Comparison of ENCODE assay signal across 11 cellular contexts in genomic region chr4:80507507-80507906, GRCh38.
A peak's percentile ranks its signal among the peaks of the same experiment; 100 is the strongest.
DNase-seq lines count a peak whose midpoint lies in the region; ATAC-seq and TF ChIP-seq lines count a peak whose summit lies in the region.
"Had no signal": no experiment of that assay in that cellular context is flagged by ENCODE, and none has a peak within 500 bp of the region (broad histone marks: within the 10 kb centered on the region; RNA-seq: fewer than 3 reads in every experiment).

No MANE protein-coding gene starts in this region.

- H3K9me3 Mint-ChIP-seq in naive thymus-derived CD4-positive, alpha-beta T cell: peaks cover 0 to 6% (median 2%) of the 10 kb centered on the region in 11 donors
- no peaks in the 10 kb centered on the region for H3K9me3 Mint-ChIP-seq in progenitor cell of endocrine pancreas (ENCODE audit: low read depth)
- H3K9me3 Mint-ChIP-seq: T-helper 1 cell treated with Interleukin-12 subunit alpha and Interleukin-12 subunit beta and Interleukin-4 antibody, amounts not matched to agents 30 μg/mL and 1 μg/mL, for 36 hours had no signal

- peak; percentile 80 for ATAC-seq in GM19023 (IDR thresholded peaks at IDR 0.05; ENCODE audit: unreplicated experiment)
- ATAC-seq in GM21737 (IDR thresholded peaks at IDR 0.05; ENCODE audit: unreplicated experiment): peak; percentile 88
- ATAC-seq in HG03354 (IDR thresholded peaks at IDR 0.05; ENCODE audit: poor library complexity, severe bottlenecking, unreplicated experiment): peak; percentile 96
- no peak for ATAC-seq in naive thymus-derived CD4-positive, alpha-beta T cell
- ATAC-seq in left lobe of liver: no peak

- H3K4me1 ChIP-seq in naive thymus-derived CD4-positive, alpha-beta T cell (ENCODE audit: control insufficient read depth in 2 of 2, insufficient read depth in 2 of 2, low read length in 2 of 2): peaks cover 0 to 15% of the 10 kb centered on the region in 2 donors
- H3K4me1 ChIP-seq in left ventricle myocardium inferior: no peaks in the 10 kb centered on the region

- H3K36me3 Mint-ChIP-seq in naive thymus-derived CD4-positive, alpha-beta T cell: peaks cover 0 to 6% (median 4%) of the 10 kb centered on the region in 5 donors
- no peaks in the 10 kb centered on the region for H3K36me3 Mint-ChIP-seq in progenitor cell of endocrine pancreas (ENCODE audit: insufficient read depth)

- TF ChIP-seq CTCF in lower leg skin (IDR thresholded peaks at IDR 0.05) (no peak), left ventricle myocardium inferior (IDR thresholded peaks at IDR 0.05; ENCODE audit: borderline replicate concordance) (no peak), progenitor cell of endocrine pancreas (IDR thresholded peaks at IDR 0.05; ENCODE audit: unreplicated experiment) (no peak)

- H3K9me3 ChIP-seq in naive thymus-derived CD4-positive, alpha-beta T cell (ENCODE audit: control insufficient read depth in 2 of 3, low read length in 3 of 3): no peaks in the 10 kb centered on the region
- H3K9me3 ChIP-seq in left ventricle myocardium inferior (replicated peaks): no peaks in the 10 kb centered on the region

- POLR2A ChIA-PET in naive thymus-derived CD4-positive, alpha-beta T cell (lab: Charles Lee): interaction anchor here (0.6 to 2.0 kb wide), 4 partner anchors 8 to 16 kb away, joined by 3 to 5 read pairs (median 4); no protein-coding TSS in a partner anchor

- no peaks in the 10 kb centered on the region for H3K27me3 ChIP-seq in naive thymus-derived CD4-positive, alpha-beta T cell (ENCODE audit: control insufficient read depth in 2 of 2, insufficient read depth in 2 of 2, low read length in 2 of 2)
- no peaks in the 10 kb centered on the region for H3K27me3 ChIP-seq in left ventricle myocardium inferior (ENCODE audit: low read depth)

- no peak for DNase-seq in naive thymus-derived CD4-positive, alpha-beta T cell
- DNase-seq in lower leg skin (ENCODE audit: low spot score in 2 of 2): no peak
- no peak for DNase-seq in left lobe of liver (ENCODE audit: low spot score)
- no peak for DNase-seq in left ventricle myocardium inferior
- no peak for DNase-seq in progenitor cell of endocrine pancreas (ENCODE audit: low spot score, unreplicated experiment)
- DNase-seq: DMS79 treated with DMSO at 0.1 percent for 48 hours, NCI-H526 had no signal

- H3K27ac Mint-ChIP-seq in naive thymus-derived CD4-positive, alpha-beta T cell: peak overlapping the region in 5 of 9 donors; percentile 3 to 37 (median 19)
- H3K27ac Mint-ChIP-seq in progenitor cell of endocrine pancreas: no peak overlapping the region
- H3K27ac Mint-ChIP-seq: T-helper 1 cell treated with Interleukin-12 subunit alpha and Interleukin-12 subunit beta and Interleukin-4 antibody, amounts not matched to agents 30 μg/mL and 1 μg/mL, for 36 hours had no signal

- no peak overlapping the region for H3K27ac ChIP-seq in naive thymus-derived CD4-positive, alpha-beta T cell (ENCODE audit: low read depth, low read length)
- H3K27ac ChIP-seq in left ventricle myocardium inferior (replicated peaks): no peak overlapping the region

- peaks cover 0 to 65% (median 54%) of the 10 kb centered on the region in 7 donors for H3K4me1 Mint-ChIP-seq in naive thymus-derived CD4-positive, alpha-beta T cell
- no peaks in the 10 kb centered on the region for H3K4me1 Mint-ChIP-seq in progenitor cell of endocrine pancreas (ENCODE audit: low read depth)

- CTCF ChIA-PET in naive thymus-derived CD4-positive, alpha-beta T cell (lab: Charles Lee): no interaction called here

- no peak for TF ChIP-seq POLR2A in lower leg skin (IDR thresholded peaks at IDR 0.05)

- intact Hi-C loops in naive thymus-derived CD4-positive, alpha-beta T cell (cut with micrococcal nuclease): loop anchor here in 1 of 2 donors (10.0 kb wide), 1 partner anchor 1733 kb away; the partner anchor contains the start of gene BMP2K
- intact Hi-C loops in lower leg skin (cut with DNase I; ENCODE audit: low total_unique reads) (no loop called here), left ventricle myocardium inferior (cut with micrococcal nuclease) (no loop called here)

- no peak overlapping the region for H3K4me3 ChIP-seq in naive thymus-derived CD4-positive, alpha-beta T cell (ENCODE audit: low read length)
- H3K4me3 ChIP-seq in lower leg skin (ENCODE audit: low read depth, poor library complexity, severe bottlenecking) (no peak overlapping the region), left ventricle myocardium inferior (no peak overlapping the region)

- no peaks in the 10 kb centered on the region for H3K36me3 ChIP-seq in naive thymus-derived CD4-positive, alpha-beta T cell (ENCODE audit: control insufficient read depth in 2 of 3, insufficient read depth in 3 of 3, low read length in 3 of 3)
- no peaks in the 10 kb centered on the region for H3K36me3 ChIP-seq in left ventricle myocardium inferior

- 44 to 54% methylated on average over 1 of the region's 1 CpG for WGBS in lower leg skin, 2 donors

- H3K27me3 Mint-ChIP-seq in naive thymus-derived CD4-positive, alpha-beta T cell: peaks cover 0 to 3% (median 0%) of the 10 kb centered on the region in 5 donors
- H3K27me3 Mint-ChIP-seq in progenitor cell of endocrine pancreas: no peaks in the 10 kb centered on the region

- peak overlapping the region in 1 of 10 donors; percentile 9 for H3K4me3 Mint-ChIP-seq in naive thymus-derived CD4-positive, alpha-beta T cell
- no peak overlapping the region for H3K4me3 Mint-ChIP-seq in progenitor cell of endocrine pancreas (ENCODE audit: low read depth)
- H3K4me3 Mint-ChIP-seq: T-helper 1 cell treated with Interleukin-12 subunit alpha and Interleukin-12 subunit beta and Interleukin-4 antibody, amounts not matched to agents 30 μg/mL and 1 μg/mL, for 36 hours had no signal

Comparison
In these comparisons a context has a peak if more than half of its experiments do, and no peak if none do; other contexts are left out.
1. ATAC-seq: peak in GM19023 (single experiment), GM21737 (single experiment) and HG03354 (single experiment); none in naive thymus-derived CD4-positive, alpha-beta T cell (single experiment) and left lobe of liver (single experiment).